Comparison of ENCODE assay signal across 9 cellular contexts in the genomic region with DNA sequence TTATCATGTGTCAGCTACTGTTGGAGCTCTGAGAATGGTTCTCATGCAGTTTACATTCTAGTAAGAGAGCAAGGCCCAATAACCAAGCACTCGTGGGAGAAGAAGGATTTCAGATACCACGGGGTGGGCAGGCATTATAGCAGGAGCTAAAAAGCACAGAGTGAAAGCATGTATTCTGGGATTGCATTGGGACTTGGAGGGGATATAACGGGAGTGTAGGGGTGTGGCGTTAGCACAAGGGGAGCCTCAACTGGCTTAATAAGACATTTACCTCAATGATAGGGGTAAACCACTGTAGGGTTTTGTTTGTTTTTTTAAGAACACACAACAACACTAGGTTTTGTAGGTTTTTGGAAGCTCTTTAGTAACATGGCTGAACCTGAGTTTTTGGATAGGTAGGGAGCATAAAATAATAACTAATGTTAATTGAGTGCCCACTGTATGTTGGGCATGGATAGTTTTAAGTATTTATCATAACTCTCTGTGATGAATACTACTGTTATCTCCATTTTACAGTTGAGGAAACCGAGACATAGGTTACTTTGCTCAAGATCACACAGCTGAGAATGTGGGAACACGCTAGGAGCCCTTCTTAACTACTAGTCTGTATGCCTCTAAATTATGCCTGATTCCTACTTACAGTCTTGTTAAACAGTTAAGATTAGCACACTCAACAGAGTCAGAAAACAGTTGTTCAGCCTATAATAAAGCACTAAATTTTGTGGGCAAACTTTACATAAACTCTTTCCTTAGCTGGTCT. TPM values are rescaled to one million over a fixed set of nuclear protein-coding genes. Genes with fewer than 3 reads are reported as not detected.
A peak's percentile ranks its signal among the peaks of the same experiment; 100 is the strongest.
DNase-seq lines count a peak whose midpoint lies in the region; ATAC-seq and TF ChIP-seq lines count a peak whose summit lies in the region.
"Had no signal": no experiment of that assay in that cellular context is flagged by ENCODE, and none has a peak within 500 bp of the region (broad histone marks: within the 10 kb centered on the region; RNA-seq: fewer than 3 reads in every experiment).

No MANE protein-coding gene starts in this region.

- DNase-seq in HL-60 (ENCODE audit: low read depth in 1 of 2, low spot score in 1 of 2): no peak
- no peak for DNase-seq in ascending aorta (ENCODE audit: low spot score in 2 of 2)
- DNase-seq in naive B cell: no peak
- no peak for DNase-seq in stimulated activated CD4-positive, alpha-beta T cell treated with anti-CD3 and anti-CD28 coated beads, Interleukin-4, amount 100 ng/mL, for 4 hours
- no peak for DNase-seq in amygdala (lab: John Stamatoyannopoulos, UW)
- no peak for DNase-seq in SKM-1 treated with dmso at 0.1 percent for 144 hours (lab: John Stamatoyannopoulos, UW; ENCODE audit: unreplicated experiment)
- DNase-seq: WERI-Rb-1 had no signal

- H2AFZ ChIP-seq in ACC112 (ENCODE audit: low read length, unreplicated experiment): no peak overlapping the region

- H3K27me3 Mint-ChIP-seq in naive B cell: no peaks in the 10 kb centered on the region

- H3K4me3 ChIP-seq in ACC112 (ENCODE audit: low read depth, low read length): peak overlapping the region; percentile 98
- H3K4me3 ChIP-seq in HL-60 (replicated peaks; ENCODE audit: insufficient read depth, low read length): no peak overlapping the region
- peak overlapping the region; percentile 81 to 94 for H3K4me3 ChIP-seq in ascending aorta

- peak overlapping the region in 3 of 6 donors; percentile 99 to 100 (median 99) for H3K27ac Mint-ChIP-seq in naive B cell

- peak overlapping the region in 5 of 8 donors; percentile 21 to 99 (median 97) for H3K4me3 Mint-ChIP-seq in naive B cell

- no peaks in the 10 kb centered on the region for H3K36me3 ChIP-seq in ACC112 (ENCODE audit: insufficient read depth, low read length)
- no peaks in the 10 kb centered on the region for H3K36me3 ChIP-seq in ascending aorta
- H3K36me3 ChIP-seq: WERI-Rb-1 had no signal

- H3K27ac ChIP-seq in ACC112 (ENCODE audit: low read depth, low read length) (peak overlapping the region; percentile 94), HL-60 (replicated peaks) (peak overlapping the region; percentile 87; the same call in 1 of the 2 replicates), ascending aorta (peak overlapping the region; percentile 92 to 97)
- H3K27ac ChIP-seq: WERI-Rb-1 had no signal

- H3K9me3 Mint-ChIP-seq in naive B cell: peaks cover 0 to 2% (median 0%) of the 10 kb centered on the region in 7 donors

- peaks cover 23% of the 10 kb centered on the region for H3K4me1 ChIP-seq in ACC112 (ENCODE audit: control insufficient read depth, insufficient read depth, low read length, unreplicated experiment)
- peaks cover 0 to 13% of the 10 kb centered on the region in 2 donors for H3K4me1 ChIP-seq in ascending aorta

- no peaks in the 10 kb centered on the region for H3K9me3 ChIP-seq in ascending aorta

- peaks cover 28% of the 10 kb centered on the region for H3K79me2 ChIP-seq in ACC112 (ENCODE audit: control insufficient read depth, insufficient read depth, low read length, unreplicated experiment)

- peaks cover 26 to 45% (median 35%) of the 10 kb centered on the region in 3 donors for H3K4me1 Mint-ChIP-seq in naive B cell

- no peak for ATAC-seq in naive B cell (ENCODE audit: low read depth in 2 of 2)
- no peak for ATAC-seq in GM21737 (IDR thresholded peaks at IDR 0.05; ENCODE audit: unreplicated experiment)

- no peaks in the 10 kb centered on the region for H3K36me3 Mint-ChIP-seq in naive B cell

- H3K27me3 ChIP-seq in ACC112 (ENCODE audit: insufficient read depth, low read length) (no peaks in the 10 kb centered on the region), HL-60 (ENCODE audit: insufficient read depth, poor library complexity, severe bottlenecking) (no peaks in the 10 kb centered on the region), ascending aorta (no peaks in the 10 kb centered on the region)

- TF ChIP-seq CTCF in HL-60 (IDR thresholded peaks at IDR 0.05; ENCODE audit: insufficient read depth, low read length): no peak
- TF ChIP-seq CTCF in ascending aorta (IDR thresholded peaks at IDR 0.05): no peak

- intact Hi-C loops in ascending aorta (cut with DNase I): loop anchor here (2.0 to 5.0 kb wide), 2 partner anchors 44 to 357 kb away; a partner anchor contains a TSS

RNA-seq across cellular contexts. Expression of a gene that starts 1.8 kb away (rescaled TPM):
- total RNA-seq in ascending aorta: 50.9 TPM
- polyA plus RNA-seq in naive B cell (ENCODE audit: low read depth in 6 of 6): 100 to 1,000 TPM in 2 of 6 donors, 10 to 100 TPM in 4; 49.7 to 121 (median 78.9) TPM
